ENCODE assay signal across 8 cellular contexts in the genomic region with DNA sequence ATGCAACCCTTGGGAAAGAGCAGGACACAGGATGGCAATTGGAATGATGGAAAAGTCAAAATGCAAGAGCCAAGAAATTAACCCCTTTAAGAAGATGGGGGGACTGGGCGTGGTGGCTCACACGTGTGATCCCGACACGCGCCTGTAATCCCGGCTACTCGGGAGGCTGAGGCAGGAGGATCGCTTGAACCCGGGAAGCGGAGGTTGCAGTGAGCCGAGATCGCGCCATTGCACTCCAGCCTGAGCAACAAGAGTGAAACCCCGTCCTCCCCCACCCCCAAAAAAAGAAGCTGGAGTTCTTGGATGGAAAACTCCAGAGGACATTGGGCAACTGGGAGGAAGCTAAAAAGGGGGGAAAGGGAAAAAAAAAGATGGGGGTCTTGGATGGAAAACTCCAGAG. TPM values are rescaled to one million over a fixed set of nuclear protein-coding genes. Genes with fewer than 3 reads are reported as not detected.
A peak's percentile ranks its signal among the peaks of the same experiment; 100 is the strongest.
DNase-seq lines count a peak whose midpoint lies in the region; ATAC-seq, FAIRE-seq and TF ChIP-seq lines count a peak whose summit lies in the region.
"Not testable (repeated sequence)": the region's sequence is repeated elsewhere in the genome, so short reads cannot be mapped to it uniquely, and the experiment has no call there.

No MANE protein-coding gene starts in this region.

- peak overlapping the region; percentile 94 for H3K9ac ChIP-seq in HepG2 (ENCODE audit: insufficient read depth, low read depth, low read length)

- H3K4me3 ChIP-seq in CD4-positive, alpha-beta memory T cell (ENCODE audit: low read length in 2 of 2); adrenal gland; thyroid gland (replicated peaks in 1 of 3): not testable (repeated sequence)
- H3K4me3 ChIP-seq in MG63 (peak overlapping the region; percentile 76), HepG2 (replicated peaks in 1 of 3; ENCODE audit: insufficient read depth in 1 of 3, low read depth in 2 of 3, low read length in 3 of 3) (peak overlapping the region in 2 of 3 experiments; percentile 97; a peak in 4 of 6 replicates), neuron (ENCODE audit: low read length) (peak overlapping the region; percentile 98)

- H4K20me1 ChIP-seq in HepG2 (ENCODE audit: insufficient read depth, low read length): peaks cover 30% of the 10 kb centered on the region

- not testable (repeated sequence) for BruUV-seq in HepG2 (replicated peaks; lab: Mats Ljungman, UMichigan)

- H3K79me2 ChIP-seq in HepG2 (ENCODE audit: insufficient read depth, low read length): peaks cover 50% of the 10 kb centered on the region

- H3K27me3 Mint-ChIP-seq in CD4-positive, alpha-beta memory T cell; activated CD4-positive, alpha-beta T cell treated with anti-CD3 and anti-CD28 coated beads for 36 hours: not testable (repeated sequence)

- TF ChIP-seq CTCF in adrenal gland (IDR thresholded peaks at IDR 0.05); HepG2 (CRISPR knock-in tag; IDR thresholded peaks at IDR 0.05); thyroid gland (IDR thresholded peaks at IDR 0.05): not testable (repeated sequence)

- peaks cover 27 to 57% (median 39%) of the 10 kb centered on the region in 4 donors for H3K4me1 Mint-ChIP-seq in CD4-positive, alpha-beta memory T cell
- H3K4me1 Mint-ChIP-seq in activated CD4-positive, alpha-beta T cell treated with anti-CD3 and anti-CD28 coated beads for 36 hours: peaks cover 32% of the 10 kb centered on the region

- not testable (repeated sequence) for TF ChIP-seq RAD21 in HepG2 (CRISPR knock-in tag; IDR thresholded peaks at IDR 0.05)

- H3K36me3 ChIP-seq in CD4-positive, alpha-beta memory T cell (ENCODE audit: insufficient read depth, low read length): peaks cover 23% of the 10 kb centered on the region
- H3K36me3 ChIP-seq in MG63 (peaks cover 31% of the 10 kb centered on the region), adrenal gland (replicated peaks in 1 of 2) (peaks cover 0 to 43% of the 10 kb centered on the region in 2 donors), HepG2 (replicated peaks in 1 of 2; ENCODE audit: control insufficient read depth in 1 of 2, insufficient read depth in 2 of 2, low read length in 2 of 2) (peaks cover 10 to 38% of the 10 kb centered on the region in 2 experiments), neuron (ENCODE audit: insufficient read depth, low read length) (peaks cover 46% of the 10 kb centered on the region), thyroid gland (peaks cover 27 to 31% of the 10 kb centered on the region in 2 donors)

- H3K4me3 Mint-ChIP-seq in CD4-positive, alpha-beta memory T cell: peak overlapping the region in 6 of 8 donors; percentile 41 to 100 (median 96)
- H3K4me3 Mint-ChIP-seq in activated CD4-positive, alpha-beta T cell treated with anti-CD3 and anti-CD28 coated beads for 36 hours: peak overlapping the region; percentile 99

- TF ChIP-seq POLR2A in adrenal gland (IDR thresholded peaks at IDR 0.05); HepG2 (IDR thresholded peaks at IDR 0.05; ENCODE audit: insufficient read depth in 1 of 2, low read depth in 2 of 2, low read length in 2 of 2); thyroid gland (IDR thresholded peaks at IDR 0.05): not testable (repeated sequence)

- FAIRE-seq in HepG2 (lab: Jason Lieb, UNC): not testable (repeated sequence)

- H3K4me2 ChIP-seq in HepG2 (ENCODE audit: low read depth, low read length): peak overlapping the region; percentile 78

- peak overlapping the region in 6 of 7 donors; percentile 64 to 100 (median 100) for H3K27ac Mint-ChIP-seq in CD4-positive, alpha-beta memory T cell
- H3K27ac Mint-ChIP-seq in activated CD4-positive, alpha-beta T cell treated with anti-CD3 and anti-CD28 coated beads for 36 hours: peak overlapping the region; percentile 99

- CTCF ChIA-PET in CD4-positive, alpha-beta memory T cell (lab: Charles Lee; ENCODE audit: partially characterized antibody): interaction anchor here (1.3 to 4.6 kb wide), 5 partner anchors 12 to 122 kb away, joined by 4 to 75 read pairs (median 5); a partner anchor contains a TSS
- CTCF ChIA-PET in activated CD4-positive, alpha-beta T cell treated with anti-CD3 and anti-CD28 coated beads for 36 hours (lab: Charles Lee): interaction anchor here (2.0 kb wide), 1 partner anchor 28 kb away, joined by 8 read pairs; no protein-coding TSS in a partner anchor
- CTCF ChIA-PET in HepG2 (lab: Yijun Ruan, JAX; ENCODE audit: low intra/inter-chr PET ratio, low total read pairs): not testable (repeated sequence)

- H2AFZ ChIP-seq in HepG2 (ENCODE audit: low read length); neuron (ENCODE audit: low read depth, low read length): not testable (repeated sequence)

- peaks cover 34 to 57% of the 10 kb centered on the region in 2 donors for H3K36me3 Mint-ChIP-seq in CD4-positive, alpha-beta memory T cell
- peaks cover 58% of the 10 kb centered on the region for H3K36me3 Mint-ChIP-seq in activated CD4-positive, alpha-beta T cell treated with anti-CD3 and anti-CD28 coated beads for 36 hours (ENCODE audit: low read depth)

- not testable (repeated sequence) for H3K27me3 ChIP-seq in CD4-positive, alpha-beta memory T cell (ENCODE audit: insufficient read depth, low read length); MG63; adrenal gland; HepG2 (ENCODE audit: control insufficient read depth in 1 of 2, insufficient read depth in 2 of 2, low read length in 2 of 2); neuron (ENCODE audit: insufficient read depth, low read length); thyroid gland

- DNase-seq in CD4-positive, alpha-beta memory T cell; MG63; activated CD4-positive, alpha-beta T cell treated with anti-CD3 and anti-CD28 coated beads for 36 hours; epithelial cell of prostate (ENCODE audit: low read depth, low spot score); HepG2 (ENCODE audit: low spot score); thyroid gland: not testable (repeated sequence)
- peak in 2 of 7 donors; percentile 24 to 47 for DNase-seq in adrenal gland

- not testable (repeated sequence) for H3K9me3 Mint-ChIP-seq in CD4-positive, alpha-beta memory T cell; activated CD4-positive, alpha-beta T cell treated with anti-CD3 and anti-CD28 coated beads for 36 hours (ENCODE audit: low read depth)

- not testable (repeated sequence) for ATAC-seq in activated CD4-positive, alpha-beta T cell treated with anti-CD3 and anti-CD28 coated beads for 36 hours; HepG2

- intact Hi-C loops in CD4-positive, alpha-beta memory T cell (cut with micrococcal nuclease): loop anchor here (5.0 kb wide), 1 partner anchor 955 kb away; no protein-coding TSS in a partner anchor
- intact Hi-C loops in activated CD4-positive, alpha-beta T cell treated with anti-CD3 and anti-CD28 coated beads for 36 hours (cut with DNase I, micrococcal nuclease): loop anchor here (5.0 to 10.0 kb wide), 2 partner anchors 75 to 842 kb away; a partner anchor contains a TSS
- intact Hi-C loops in adrenal gland (cut with DNase I); HepG2 (cut with micrococcal nuclease; ENCODE audit: unreplicated experiment): not testable (repeated sequence)
- intact Hi-C loops in thyroid gland (cut with DNase I): loop anchor here (10.0 kb wide), 2 partner anchors 72 to 122 kb away; a partner anchor contains a TSS

- not testable (repeated sequence) for TF ChIP-seq EP300 in HepG2 (IDR thresholded peaks at IDR 0.05; ENCODE audit: low read depth in 2 of 2, low read length in 2 of 2); HepG2 (CRISPR knock-in tag; IDR thresholded peaks at IDR 0.05; ENCODE audit: borderline replicate concordance)

- WGBS in adrenal gland, 4 donors: 92 to 98% (median 95%) methylated on average over 14 of the region's 14 CpGs
- WGBS in HepG2 (ENCODE audit: low lambda C conversion rate): 97% methylated on average over 14 of the region's 14 CpGs
- WGBS in thyroid gland, 2 donors: 95% methylated on average over 14 of the region's 14 CpGs

- H3K9me3 ChIP-seq in CD4-positive, alpha-beta memory T cell (ENCODE audit: control insufficient read depth in 1 of 2, low read length in 2 of 2); MG63; adrenal gland (replicated peaks in 1 of 3); HepG2 (ENCODE audit: low read length); neuron (ENCODE audit: low read length); thyroid gland: not testable (repeated sequence)

- H3K4me1 ChIP-seq in CD4-positive, alpha-beta memory T cell (ENCODE audit: insufficient read depth, low read length): peaks cover 40% of the 10 kb centered on the region
- H3K4me1 ChIP-seq in adrenal gland (replicated peaks in 1 of 2): peaks cover 27 to 28% of the 10 kb centered on the region in 2 donors
- peaks cover 35% of the 10 kb centered on the region for H3K4me1 ChIP-seq in HepG2 (ENCODE audit: insufficient read depth, low read length)
- H3K4me1 ChIP-seq in neuron (ENCODE audit: insufficient read depth, low read length): peaks cover 24% of the 10 kb centered on the region
- H3K4me1 ChIP-seq in thyroid gland: peaks cover 19 to 30% of the 10 kb centered on the region in 2 donors

- POLR2A ChIA-PET in CD4-positive, alpha-beta memory T cell (lab: Charles Lee; ENCODE audit: partially characterized antibody): interaction anchor here (2.3 to 14.9 kb wide), 4 partner anchors 12 to 121 kb away, joined by 16 to 219 read pairs (median 40); a partner anchor contains a TSS
- POLR2A ChIA-PET in activated CD4-positive, alpha-beta T cell treated with anti-CD3 and anti-CD28 coated beads for 36 hours (lab: Charles Lee): interaction anchor here (2.0 kb wide), 1 partner anchor 53 kb away, joined by 6 read pairs; no protein-coding TSS in a partner anchor
- POLR2A ChIA-PET in HepG2 (lab: Yijun Ruan, JAX): interaction anchor here (0.9 to 3.7 kb wide), 7 partner anchors 13 to 122 kb away, joined by 3 to 73 read pairs (median 19); a partner anchor contains a TSS

- in situ Hi-C loops in HepG2 (cut with HindIII; ENCODE audit: extremely low pct_ligation_motif_present, low pct_unique_long_range_greater_than_20kb): not testable (repeated sequence)

- H3K27ac ChIP-seq in CD4-positive, alpha-beta memory T cell (ENCODE audit: low read depth, low read length): peak overlapping the region; percentile 95
- H3K27ac ChIP-seq in adrenal gland (peak overlapping the region in 4 of 5 donors; percentile 90 to 100 (median 98)), epithelial cell of prostate (peak overlapping the region; percentile 99), HepG2 (ENCODE audit: extremely low read length, insufficient read depth, low read length) (peak overlapping the region; percentile 97), thyroid gland (peak overlapping the region; percentile 93 to 99 (median 94))

RNA-seq across cellular contexts. Expression of a gene that starts 1.7 kb away (rescaled TPM):
- total RNA-seq in CD4-positive, alpha-beta memory T cell: over 10,000 TPM; 10,578 to 11,080 TPM
- 1,000 to 10,000 TPM; 2,372 to 3,792 TPM for polyA plus RNA-seq in CD4-positive, alpha-beta memory T cell
- 1,247 and 1,897 TPM in 2 replicates for total RNA-seq in MG63 (2014; rRNA removed; shearing (Covaris generic); ENCODE audit: low replicate concordance)
- 1,000 to 10,000 TPM; 3,408 to 3,964 TPM for total RNA-seq in activated CD4-positive, alpha-beta T cell treated with anti-CD3 and anti-CD28 coated beads for 36 hours
- total RNA-seq in adrenal gland (1,000 to 10,000 TPM; 1,778 to 5,574 (median 3,411) TPM), HepG2 (2016; rRNA removed; fragmentation: Illumina TruSeq; extraction: Trizol) (2,953 and 3,643 TPM in 2 replicates), thyroid gland (1,000 to 10,000 TPM; 2,350 to 4,169 (median 2,632) TPM)
- polyA plus RNA-seq in adrenal gland (1,000 to 10,000 TPM; 4,931 to 8,150 (median 5,619) TPM), HepG2 (2011; rRNA removed) (3,043 and 3,594 TPM in 2 replicates)
- total RNA-seq in HepG2 (2016; cell fraction: cytosol; rRNA removed; fragmentation: Illumina TruSeq; extraction: Trizol; ENCODE audit: low read depth): 5,303 and 6,664 TPM in 2 replicates
- 2,970 and 3,542 TPM in 2 replicates for total RNA-seq in HepG2 (2016; cell fraction: insoluble cytoplasmic fraction; rRNA removed; fragmentation: Illumina TruSeq; extraction: Trizol)
- 9,739 and 11,902 TPM in 2 replicates for total RNA-seq in HepG2 (2016; cell fraction: membrane; rRNA removed; fragmentation: Illumina TruSeq; extraction: Trizol)
- 1,024 and 1,100 TPM in 2 replicates for total RNA-seq in HepG2 (2016; cell fraction: nucleus; rRNA removed; fragmentation: Illumina TruSeq; extraction: Trizol)
- 2,836 and 4,004 TPM in 2 replicates for polyA plus RNA-seq in HepG2 (2011; cell fraction: cytosol; rRNA removed)
- 570 and 845 TPM in 2 replicates for polyA plus RNA-seq in HepG2 (2011; cell fraction: nucleus; rRNA removed)
- polyA plus RNA-seq in HepG2 (2012): 5,337 and 5,704 TPM in 2 replicates
- 11,602 and 12,956 TPM in 2 replicates for polyA plus RNA-seq in HepG2 (2016; cell fraction: cytosol; fragmentation: Illumina TruSeq; extraction: Trizol; ENCODE audit: low read depth)
- 5,783 and 5,848 TPM in 2 replicates for polyA plus RNA-seq in HepG2 (2016; cell fraction: insoluble cytoplasmic fraction; fragmentation: Illumina TruSeq; extraction: Trizol; ENCODE audit: low read depth)
- 16,998 and 18,264 TPM in 2 replicates for polyA plus RNA-seq in HepG2 (2016; cell fraction: membrane; fragmentation: Illumina TruSeq; extraction: Trizol; ENCODE audit: low read depth)
- polyA plus RNA-seq in HepG2 (2016; cell fraction: nucleus; fragmentation: Illumina TruSeq; extraction: Trizol; ENCODE audit: insufficient read depth, low read depth): 2,722 and 2,790 TPM in 2 replicates
- 500 and 577 TPM in 2 replicates for polyA minus RNA-seq in HepG2 (2011; rRNA and poly(A)+ RNA removed; ENCODE audit: low replicate concordance)
- 1,023 and 1,248 TPM in 2 replicates for polyA minus RNA-seq in HepG2 (2011; cell fraction: cytosol; rRNA and poly(A)+ RNA removed)
- polyA minus RNA-seq in HepG2 (2011; cell fraction: nucleus; rRNA and poly(A)+ RNA removed): 474 and 559 TPM in 2 replicates
